ENCODE assay signal across 8 cellular contexts in genomic region chr1:26889580-26890466, GRCh38. TPM values are rescaled to one million over a fixed set of nuclear protein-coding genes. Genes with fewer than 3 reads are reported as not detected.
DNase-seq lines count a peak whose midpoint lies in the region; ATAC-seq and TF ChIP-seq lines count a peak whose summit lies in the region.

GPN2 (minus strand) TSS chr1:26890283; CDS start chr1:26890096, 187 bp downstream.

- TF ChIP-seq POLR2A in testis (IDR thresholded peaks at IDR 0.05) = no peak

- WGBS in testis, 2 donors = 2% methylated on average over 32 to 61 of the region's 89 CpGs

- H3K27ac ChIP-seq in osteoblast (ENCODE audit: low read depth, low read length) (peak within 1 kb of the TSS; percentile 88), testis (peak within 1 kb of the TSS; percentile 83 to 88)

- no peak for TF ChIP-seq CTCF in osteoblast (IDR thresholded peaks at IDR 0.05; ENCODE audit: extremely low read depth, low read depth, low read length)
- TF ChIP-seq CTCF in testis (IDR thresholded peaks at IDR 0.05) = no peak

- peak within 1 kb of the TSS; percentile 96 to 97 for H3K27ac Mint-ChIP-seq in activated naive CD4-positive, alpha-beta T cell treated with anti-CD3 and anti-CD28 coated beads, Interleukin-2, amount 50 U/mL, for 72 hours

- peak within 1 kb of the TSS; percentile 69 for H2AFZ ChIP-seq in osteoblast (ENCODE audit: low read length)

- peaks cover 36% of the 10 kb centered on the region for H3K79me2 ChIP-seq in osteoblast (ENCODE audit: insufficient read depth, low read length)

- peak within 1 kb of the TSS; percentile 93 for H3K4me3 ChIP-seq in osteoblast (ENCODE audit: insufficient read depth, low read length)
- peak within 1 kb of the TSS; percentile 93 to 99 for H3K4me3 ChIP-seq in testis

- H3K9me3 ChIP-seq in osteoblast (ENCODE audit: low read depth, low read length) = no peaks in the 10 kb centered on the region
- no peaks in the 10 kb centered on the region for H3K9me3 ChIP-seq in testis

- H3K4me1 ChIP-seq in osteoblast (ENCODE audit: insufficient read depth, low read length) (peaks cover 10% of the 10 kb centered on the region), testis (peaks cover 3% of the 10 kb centered on the region)

- H3K36me3 Mint-ChIP-seq in activated naive CD4-positive, alpha-beta T cell treated with anti-CD3 and anti-CD28 coated beads, Interleukin-2, amount 50 U/mL, for 72 hours = peaks cover 21 to 44% of the 10 kb centered on the region in 2 donors

- H4K20me1 ChIP-seq in osteoblast (ENCODE audit: insufficient read depth, low read length) = peaks cover 23% of the 10 kb centered on the region

- intact Hi-C loops in testis (cut with DNase I; ENCODE audit: low total_unique reads) = no loop called here

- no peaks in the 10 kb centered on the region for H3K9me3 Mint-ChIP-seq in activated naive CD4-positive, alpha-beta T cell treated with anti-CD3 and anti-CD28 coated beads, Interleukin-2, amount 50 U/mL, for 72 hours

- H3K36me3 ChIP-seq in osteoblast (ENCODE audit: insufficient read depth, low read length) (peaks cover 55% of the 10 kb centered on the region), testis (ENCODE audit: low read depth, missing control alignments) (no peaks in the 10 kb centered on the region)

- DNase-seq in ELR (ENCODE audit: low read depth) (peak; percentile 79), H4 (ENCODE audit: low spot score) (peak; percentile 73), LoVo (ENCODE audit: low spot score) (peak; percentile 77), SKM-1 (lab: John Stamatoyannopoulos, UW; ENCODE audit: unreplicated experiment) (peak; percentile 51), glomerular visceral epithelial cell (ENCODE audit: extremely low spot score) (peak; percentile 67), osteoblast (ENCODE audit: insufficient read length, low spot score, missing footprints) (peak; percentile 95), testis (peak; percentile 90)
- DNase-seq in activated naive CD4-positive, alpha-beta T cell treated with anti-CD3 and anti-CD28 coated beads, Interleukin-2, amount 50 U/mL, for 72 hours (ENCODE audit: low spot score in 2 of 2) = peak; percentile 72 to 80

- peak; percentile 97 to 98 for ATAC-seq in activated naive CD4-positive, alpha-beta T cell treated with anti-CD3 and anti-CD28 coated beads, Interleukin-2, amount 50 U/mL, for 72 hours

- peak within 1 kb of the TSS; percentile 91 for H3K4me2 ChIP-seq in osteoblast (ENCODE audit: insufficient read depth, low read length)

- no peaks in the 10 kb centered on the region for H3K27me3 ChIP-seq in osteoblast (ENCODE audit: insufficient read depth, low read length)
- no peaks in the 10 kb centered on the region for H3K27me3 ChIP-seq in testis

RNA-seq across cellular contexts. Expression of gene GPN2, which starts in this region (rescaled TPM):
- 13.0 and 14.2 TPM in 2 replicates for total RNA-seq in H4 (2014; rRNA removed; shearing (Covaris generic))
- total RNA-seq in activated naive CD4-positive, alpha-beta T cell treated with anti-CD3 and anti-CD28 coated beads, Interleukin-2, amount 50 U/mL, for 72 hours = 10 to 100 TPM; 29.5 to 56.1 TPM
- total RNA-seq in osteoblast = 8.0 and 8.3 TPM in 2 replicates
- 10 to 100 TPM; 19.8 to 22.2 TPM for total RNA-seq in testis
- 22.2 TPM for polyA plus RNA-seq in testis (ENCODE audit: insufficient read depth, low read depth, low replicate concordance)

Comparison
In these comparisons a context has a peak if more than half of its experiments do, and no peak if none do; other contexts are left out.
1. Peak in every context shown above with its lines: DNase-seq, ATAC-seq, H3K4me3 ChIP-seq and H3K27ac ChIP-seq.